In the genomic region with DNA sequence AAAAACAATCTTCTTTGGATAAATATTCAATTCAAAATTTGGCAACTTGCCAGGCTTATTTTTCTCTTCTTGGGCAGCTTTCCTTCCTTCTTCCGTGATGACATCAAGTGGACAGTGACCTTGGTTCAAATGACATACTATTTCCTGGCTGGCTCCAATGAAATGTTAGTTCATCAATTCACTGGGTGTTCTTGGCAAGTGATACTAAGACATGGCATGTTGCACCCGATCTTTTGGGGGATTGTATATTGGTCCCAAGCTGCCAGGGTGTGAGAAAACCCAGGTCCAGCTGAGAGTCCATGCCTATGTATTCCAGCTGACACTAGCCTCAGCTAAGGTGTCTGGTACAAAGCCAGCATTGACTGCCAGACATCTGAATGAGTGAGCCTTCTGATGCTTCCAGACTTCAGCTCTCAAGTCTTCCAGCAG, we compare ENCODE assay signal across 34 cellular contexts.
DNase-seq lines count a peak whose midpoint lies in the region; ATAC-seq and TF ChIP-seq lines count a peak whose summit lies in the region.
"Had no signal": no experiment of that assay in that cellular context is flagged by ENCODE, and none has a peak within 500 bp of the region (broad histone marks: within the 10 kb centered on the region; RNA-seq: fewer than 3 reads in every experiment).

No MANE protein-coding gene starts in this region.

- H3K9me2 ChIP-seq in MM.1S (replicated peaks; ENCODE audit: insufficient read depth, low read length): no peaks in the 10 kb centered on the region

- H3K4me3 ChIP-seq in mammary epithelial cell (replicated peaks in 1 of 3; ENCODE audit: insufficient read depth in 1 of 3, low read depth in 2 of 3, low read length in 3 of 3) (no peak overlapping the region), mesenchymal stem cell (ENCODE audit: insufficient read depth in 1 of 2, low read depth in 1 of 2, low read length in 2 of 2) (no peak overlapping the region), MM.1S (ENCODE audit: low read length) (no peak overlapping the region)
- H3K4me3 ChIP-seq: HAP-1, PC-9, psoas muscle, upper lobe of right lung had no signal

- H3K23ac ChIP-seq in mesenchymal stem cell (ENCODE audit: low read length in 2 of 2): no peak overlapping the region

- no peak overlapping the region for H3K14ac ChIP-seq in mesenchymal stem cell (ENCODE audit: low read length in 2 of 2)

- H2BK120ac ChIP-seq in mesenchymal stem cell (ENCODE audit: low read depth, low read length): no peak overlapping the region

- peaks cover 32% of the 10 kb centered on the region for H3K4me1 Mint-ChIP-seq in MCF 10A (ENCODE audit: insufficient read depth, unreplicated experiment)

- dilution Hi-C loops in mammary epithelial cell (cut with HindIII; ENCODE audit: low sequenced_read_pairs): no loop called here

- H3K9me3 Mint-ChIP-seq in MCF 10A (ENCODE audit: unreplicated experiment): peaks cover 12% of the 10 kb centered on the region
- H3K9me3 Mint-ChIP-seq: activated naive CD8-positive, alpha-beta T cell treated with anti-CD3 and anti-CD28 coated beads, Interleukin-2, amount 50 U/mL, for 24 hours; stimulated activated memory B cell treated with anti-CD40 and anti-IgM and Interleukin-4, amounts not matched to agents 10 μg/mL and 1 μg/mL and 100 μg/mL, for 72 hours had no signal

- H3K27ac Mint-ChIP-seq in MCF 10A (ENCODE audit: low read depth, unreplicated experiment): no peak overlapping the region
- H3K27ac Mint-ChIP-seq: activated naive CD8-positive, alpha-beta T cell treated with anti-CD3 and anti-CD28 coated beads, Interleukin-2, amount 50 U/mL, for 24 hours; activated T-cell treated with anti-CD3 and anti-CD28 coated beads, Interleukin-2, amount 50 U/mL, for 72 hours; mesothelial cell of epicardium; stimulated activated memory B cell treated with anti-CD40 and anti-IgM and Interleukin-4, amounts not matched to agents 10 μg/mL and 1 μg/mL and 100 μg/mL, for 72 hours had no signal

- H2BK12ac ChIP-seq in mesenchymal stem cell (ENCODE audit: low read length in 2 of 2): no peak overlapping the region

- no peak overlapping the region for H2BK15ac ChIP-seq in mesenchymal stem cell (ENCODE audit: low read depth, poor library complexity, severe bottlenecking)

- intact Hi-C loops in MCF 10A (cut with micrococcal nuclease): no loop called here
- intact Hi-C loops in mammary epithelial cell (cut with micrococcal nuclease): no loop called here

- H2BK5ac ChIP-seq in mesenchymal stem cell (ENCODE audit: low read depth, low read length, poor library complexity, severe bottlenecking): no peak overlapping the region

- ATAC-seq in GM21526 (IDR thresholded peaks at IDR 0.05; ENCODE audit: low FRiP score, unreplicated experiment): no peak
- ATAC-seq: activated CD4-positive, CD25-positive, alpha-beta regulatory T cell treated with anti-CD3 and anti-CD28 coated beads, Interleukin-2, amount 50 U/mL, for 24 hours; activated naive CD8-positive, alpha-beta T cell treated with anti-CD3 and anti-CD28 coated beads, Interleukin-2, amount 50 U/mL, for 24 hours; activated T-cell treated with anti-CD3 and anti-CD28 coated beads, Interleukin-2, amount 50 U/mL, for 72 hours; left ventricle myocardium superior; psoas muscle; Right ventricle myocardium inferior had no signal

- CTCF ChIA-PET in MCF 10A (lab: Yijun Ruan, JAX) (interaction anchor here (0.6 to 1.7 kb wide), 2 partner anchors 29 to 62 kb away, joined by 3 to 4 read pairs; no protein-coding TSS in a partner anchor), mammary epithelial cell (lab: Charles Lee; ENCODE audit: low non-redundant PET) (no interaction called here)

- H3K36me3 ChIP-seq in mammary epithelial cell (ENCODE audit: insufficient read depth, low read length): no peaks in the 10 kb centered on the region
- no peaks in the 10 kb centered on the region for H3K36me3 ChIP-seq in mesenchymal stem cell (ENCODE audit: control insufficient read depth in 1 of 2, insufficient read depth in 2 of 2, low read depth in 1 of 2, low read length in 2 of 2)
- no peaks in the 10 kb centered on the region for H3K36me3 ChIP-seq in MM.1S (replicated peaks; ENCODE audit: insufficient read depth, low read length)
- H3K36me3 ChIP-seq: HAP-1, upper lobe of right lung had no signal

- in situ Hi-C loops in mammary epithelial cell (cut with MboI; ENCODE audit: low sequenced_read_pairs in 2 of 2): no loop called here

- H3K4me3 Mint-ChIP-seq in MCF 10A (ENCODE audit: unreplicated experiment): no peak overlapping the region
- H3K4me3 Mint-ChIP-seq: activated naive CD8-positive, alpha-beta T cell treated with anti-CD3 and anti-CD28 coated beads, Interleukin-2, amount 50 U/mL, for 24 hours; activated T-cell treated with anti-CD3 and anti-CD28 coated beads, Interleukin-2, amount 50 U/mL, for 72 hours; mesothelial cell of epicardium; stimulated activated memory B cell treated with anti-CD40 and anti-IgM and Interleukin-4, amounts not matched to agents 10 μg/mL and 1 μg/mL and 100 μg/mL, for 72 hours had no signal

- H3K9ac ChIP-seq in mammary epithelial cell (ENCODE audit: insufficient read depth, low read length) (no peak overlapping the region), mesenchymal stem cell (ENCODE audit: low read length) (no peak overlapping the region), MM.1S (ENCODE audit: low read length) (no peak overlapping the region)

- no peak overlapping the region for H4K91ac ChIP-seq in mesenchymal stem cell (ENCODE audit: low read length)

- TF ChIP-seq CTCF in MCF 10A (IDR thresholded peaks at IDR 0.05; ENCODE audit: unreplicated experiment) (no peak), mammary epithelial cell (conservative IDR thresholded peaks at IDR 0.05 in 1 of 2, IDR thresholded peaks at IDR 0.05 in 1 of 2; ENCODE audit: extremely low read depth in 1 of 2, insufficient read depth in 1 of 2, low read depth in 1 of 2, low read length in 2 of 2) (no peak), MM.1S (IDR thresholded peaks at IDR 0.05; ENCODE audit: low read length) (no peak)

- H3K27ac ChIP-seq in mammary epithelial cell (ENCODE audit: insufficient read depth, low read depth, low read length): no peak overlapping the region
- no peak overlapping the region for H3K27ac ChIP-seq in mesenchymal stem cell (ENCODE audit: low read length, poor library complexity, severe bottlenecking)
- H3K27ac ChIP-seq in MM.1S (ENCODE audit: low read length): no peak overlapping the region
- H3K27ac ChIP-seq: C4-2B, PC-9, psoas muscle, upper lobe of right lung had no signal

- H3K27me3 Mint-ChIP-seq in MCF 10A (ENCODE audit: insufficient read depth, unreplicated experiment): no peaks in the 10 kb centered on the region
- H3K27me3 Mint-ChIP-seq: activated naive CD8-positive, alpha-beta T cell treated with anti-CD3 and anti-CD28 coated beads, Interleukin-2, amount 50 U/mL, for 24 hours; stimulated activated memory B cell treated with anti-CD40 and anti-IgM and Interleukin-4, amounts not matched to agents 10 μg/mL and 1 μg/mL and 100 μg/mL, for 72 hours had no signal

- no peaks in the 10 kb centered on the region for H3K4me1 ChIP-seq in mammary epithelial cell (ENCODE audit: insufficient read depth, low read length)
- H3K4me1 ChIP-seq in mesenchymal stem cell (ENCODE audit: control insufficient read depth, insufficient read depth, low read depth, low read length): no peaks in the 10 kb centered on the region
- H3K4me1 ChIP-seq in MM.1S (ENCODE audit: low read length): no peaks in the 10 kb centered on the region
- H3K4me1 ChIP-seq: Caco-2, HAP-1, psoas muscle, upper lobe of right lung had no signal

- H3K4me2 ChIP-seq in mammary epithelial cell (ENCODE audit: insufficient read depth, low read depth, low read length) (no peak overlapping the region), mesenchymal stem cell (ENCODE audit: low read length, poor library complexity, severe bottlenecking) (no peak overlapping the region), MM.1S (ENCODE audit: low read depth, low read length) (no peak overlapping the region)
- H3K4me2 ChIP-seq: PC-9 had no signal

- no peak overlapping the region for H2AK5ac ChIP-seq in mesenchymal stem cell (ENCODE audit: low read length, severe bottlenecking)

- no peak overlapping the region for H3K4ac ChIP-seq in mesenchymal stem cell (ENCODE audit: low read depth in 1 of 2, low read length in 2 of 2)

- POLR2A ChIA-PET in MCF 10A (lab: Yijun Ruan, JAX): interaction anchor here (0.5 to 0.8 kb wide), 2 partner anchors 15 to 1823 kb away, joined by 3 read pairs; no protein-coding TSS in a partner anchor

- H2AFZ ChIP-seq in mammary epithelial cell (ENCODE audit: low read depth, low read length) (no peak overlapping the region), mesenchymal stem cell (ENCODE audit: low read depth, low read length) (no peak overlapping the region), MM.1S (ENCODE audit: low read length) (no peak overlapping the region)
- H2AFZ ChIP-seq: PC-9 had no signal

- no peaks in the 10 kb centered on the region for H3K79me1 ChIP-seq in mesenchymal stem cell (replicated peaks; ENCODE audit: low read length, poor library complexity, severe bottlenecking)

- H4K20me1 ChIP-seq in mammary epithelial cell (ENCODE audit: insufficient read depth, low read length) (no peaks in the 10 kb centered on the region), MM.1S (ENCODE audit: insufficient read depth, low read length) (no peaks in the 10 kb centered on the region)

- H4K8ac ChIP-seq in mesenchymal stem cell (ENCODE audit: low read length): no peak overlapping the region

- no peaks in the 10 kb centered on the region for H3K9me3 ChIP-seq in mammary epithelial cell (replicated peaks; ENCODE audit: insufficient read depth, low read length)
- H3K9me3 ChIP-seq in mesenchymal stem cell (ENCODE audit: control insufficient read depth, low read length): no peaks in the 10 kb centered on the region
- H3K9me3 ChIP-seq in MM.1S (replicated peaks; ENCODE audit: insufficient read depth, low read length): no peaks in the 10 kb centered on the region
- H3K9me3 ChIP-seq: Caco-2, HAP-1, psoas muscle, upper lobe of right lung had no signal

- BruUV-seq in MCF 10A (replicated peaks; lab: Mats Ljungman, UMichigan) (no TSS peak), mammary epithelial cell (replicated peaks; lab: Mats Ljungman, UMichigan) (no TSS peak)

- 61% methylated on average over 2 of the region's 2 CpGs for WGBS in mammary epithelial cell (ENCODE audit: low coverage, missing lambda C conversion rate)
- 88% methylated on average over 2 of the region's 2 CpGs for WGBS in mesenchymal stem cell

- H3K79me2 ChIP-seq in mammary epithelial cell (ENCODE audit: insufficient read depth, low read length): no peaks in the 10 kb centered on the region
- H3K79me2 ChIP-seq in MM.1S (ENCODE audit: low read length): no peaks in the 10 kb centered on the region

- DNase-seq in MCF 10A (ENCODE audit: unreplicated experiment) (peak; percentile 39), mammary epithelial cell (no peak), dermis blood vessel endothelial cell (peak; percentile 83), mesenchymal stem cell (peak; percentile 1), MV-4-11 (lab: John Stamatoyannopoulos, UW) (no peak), NCI-H1417 (lab: John Stamatoyannopoulos, UW) (no peak), MM.1S (no peak)
- DNase-seq: 8988T; activated CD4-positive, alpha-beta T cell treated with anti-CD3 and anti-CD28 coated beads, Interleukin-2, amount 50 U/mL, for 48 hours; activated naive CD4-positive, alpha-beta T cell; activated naive CD8-positive, alpha-beta T cell treated with anti-CD3 and anti-CD28 coated beads, Interleukin-2, amount 50 U/mL, for 24 hours; activated T-cell treated with anti-CD3 and anti-CD28 coated beads, Interleukin-2, amount 50 U/mL, for 72 hours; Caco-2; cerebellar nuclear complex; GDM1; left ventricle myocardium superior; NCI-H1105; NCI-H187 treated with DMSO at 0.1 percent for 48 hours; NCI-H2227 treated with DMSO at 0.1 percent for 48 hours; NCI-H526 treated with DMSO at 0.1 percent for 48 hours; nucleus accumbens; PC-9; psoas muscle; stimulated activated CD4-positive, alpha-beta T cell treated with anti-CD3 and anti-CD28 coated beads, Interleukin-15, amount 100 ng/mL, for 24 hours; substantia nigra; T-helper 2 cell; upper lobe of right lung had no signal

- no peaks in the 10 kb centered on the region for H3K36me3 Mint-ChIP-seq in MCF 10A (ENCODE audit: insufficient read depth, unreplicated experiment)
- H3K36me3 Mint-ChIP-seq: mesothelial cell of epicardium; stimulated activated memory B cell treated with anti-CD40 and anti-IgM and Interleukin-4, amounts not matched to agents 10 μg/mL and 1 μg/mL and 100 μg/mL, for 72 hours had no signal

- H3F3A ChIP-seq in MM.1S (ENCODE audit: insufficient read depth, low read length): no peaks in the 10 kb centered on the region

- H3K27me3 ChIP-seq in mammary epithelial cell (ENCODE audit: insufficient read depth, low read length) (peaks cover 2% of the 10 kb centered on the region), mesenchymal stem cell (ENCODE audit: control insufficient read depth in 1 of 2, insufficient read depth in 1 of 2, low read length in 2 of 2) (no peaks in the 10 kb centered on the region), MM.1S (replicated peaks; ENCODE audit: insufficient read depth, low read length) (no peaks in the 10 kb centered on the region)
- H3K27me3 ChIP-seq: upper lobe of right lung had no signal

- H3K18ac ChIP-seq in mesenchymal stem cell (ENCODE audit: low read depth in 1 of 2, low read length in 2 of 2): peak overlapping the region in 1 of 2 experiments; percentile 48

Comparison
In these comparisons a context has a peak if more than half of its experiments do, and no peak if none do; other contexts are left out.
1. DNase-seq: peak in MCF 10A (single experiment), dermis blood vessel endothelial cell (single experiment) and mesenchymal stem cell (single experiment); none in mammary epithelial cell (single experiment), MV-4-11 (single experiment), NCI-H1417 (0 of 3) and MM.1S (single experiment).